8 cellular contexts compared by ENCODE assay signal in the genomic region with DNA sequence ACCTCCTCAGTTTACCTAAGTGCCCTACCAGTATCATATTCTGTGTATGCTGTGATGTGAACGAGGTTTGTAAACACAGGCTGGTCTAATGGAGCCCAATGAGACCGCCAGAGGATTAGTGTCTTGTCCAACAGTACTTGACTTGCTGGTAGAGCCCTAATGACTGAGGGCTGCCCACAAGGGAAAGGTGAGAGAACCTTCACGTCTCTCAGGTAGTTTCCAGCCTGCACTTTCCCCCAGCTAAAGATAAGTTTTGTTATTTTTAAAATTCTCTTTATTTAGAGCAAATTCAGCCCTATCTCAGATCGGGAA. TPM values are rescaled to one million over a fixed set of nuclear protein-coding genes. Genes with fewer than 3 reads are reported as not detected.
DNase-seq lines count a peak whose midpoint lies in the region; ATAC-seq and TF ChIP-seq lines count a peak whose summit lies in the region.

No MANE protein-coding gene starts in this region.

- H3K9ac ChIP-seq in OCI-LY3 (ENCODE audit: low read length), result peak overlapping the region; percentile 91

- POLR2A ChIA-PET in HEK293 (lab: Yijun Ruan, JAX), result interaction anchor here (1.0 to 1.3 kb wide), 2 partner anchors 13 to 19 kb away, joined by 5 read pairs; no protein-coding TSS in a partner anchor

- peak overlapping the region; percentile 100 for H3K4me3 ChIP-seq in HEK293 (ENCODE audit: low read depth, low read length)
- peak overlapping the region; percentile 77 for H3K4me3 ChIP-seq in OCI-LY3 (ENCODE audit: low read length)
- H3K4me3 ChIP-seq in esophagus muscularis mucosa, result peak overlapping the region; percentile 81 to 99 (median 96)
- H3K4me3 ChIP-seq in osteoblast (ENCODE audit: insufficient read depth, low read length), result peak overlapping the region; percentile 80

- H3K27ac ChIP-seq in HEK293 (ENCODE audit: extremely low read depth, low read depth, low read length) (peak overlapping the region; percentile 78), OCI-LY3 (ENCODE audit: low read length) (peak overlapping the region; percentile 86), esophagus muscularis mucosa (replicated peaks in 1 of 4) (peak overlapping the region; percentile 88 to 97 (median 94)), osteoblast (ENCODE audit: low read depth, low read length) (peak overlapping the region; percentile 92)

- intact Hi-C loops in esophagus muscularis mucosa (cut with DNase I), result loop anchor here (10.0 kb wide), 1 partner anchor 928 kb away; no protein-coding TSS in a partner anchor
- intact Hi-C loops in head of caudate nucleus (cut with DNase I), result no loop called here

- 7% methylated on average over 4 of the region's 4 CpGs for WGBS in esophagus muscularis mucosa

- peak overlapping the region; percentile 48 for H2AFZ ChIP-seq in OCI-LY3 (ENCODE audit: low read depth, low read length)
- peak overlapping the region; percentile 96 for H2AFZ ChIP-seq in osteoblast (ENCODE audit: low read length)

- H3K9me3 ChIP-seq in HEK293 (ENCODE audit: control insufficient read depth, insufficient read depth, low read depth, low read length) (no peaks in the 10 kb centered on the region), OCI-LY3 (ENCODE audit: insufficient read depth, low read length) (no peaks in the 10 kb centered on the region), esophagus muscularis mucosa (no peaks in the 10 kb centered on the region), osteoblast (ENCODE audit: low read depth, low read length) (no peaks in the 10 kb centered on the region)

- DNase-seq in esophagus muscularis mucosa (ENCODE audit: extremely low spot score) (no peak), osteoblast (ENCODE audit: insufficient read length, low spot score, missing footprints) (no peak), NCI-H774 (lab: John Stamatoyannopoulos, UW) (no peak), head of caudate nucleus (no peak), HuH-7 (ENCODE audit: low spot score) (no peak)

- H3K4me2 ChIP-seq in OCI-LY3 (ENCODE audit: low read length), result peak overlapping the region; percentile 85
- peak overlapping the region; percentile 92 for H3K4me2 ChIP-seq in osteoblast (ENCODE audit: insufficient read depth, low read length)

- peak; percentile 33 for ATAC-seq in GM18502 (IDR thresholded peaks at IDR 0.05; ENCODE audit: poor library complexity, unreplicated experiment)

- no peaks in the 10 kb centered on the region for H3K27me3 ChIP-seq in OCI-LY3 (ENCODE audit: low read depth, low read length)
- no peaks in the 10 kb centered on the region for H3K27me3 ChIP-seq in esophagus muscularis mucosa
- no peaks in the 10 kb centered on the region for H3K27me3 ChIP-seq in osteoblast (ENCODE audit: insufficient read depth, low read length)

- TF ChIP-seq CTCF in HEK293 (tag by site-specific recombination; IDR thresholded peaks at IDR 0.05) (no peak), OCI-LY3 (IDR thresholded peaks at IDR 0.05; ENCODE audit: low read depth, low read length) (peak; percentile 10; the same call in 1 of the 2 replicates), esophagus muscularis mucosa (IDR thresholded peaks at IDR 0.05) (no peak), osteoblast (IDR thresholded peaks at IDR 0.05; ENCODE audit: extremely low read depth, low read depth, low read length) (no peak)

- H3K4me1 ChIP-seq in HEK293 (ENCODE audit: control insufficient read depth, insufficient read depth, low read length) (no peaks in the 10 kb centered on the region; the same call in 1 of the 2 replicates), OCI-LY3 (ENCODE audit: low read length) (peaks cover 35% of the 10 kb centered on the region), esophagus muscularis mucosa (peaks cover 39 to 49% (median 45%) of the 10 kb centered on the region in 4 donors), osteoblast (ENCODE audit: insufficient read depth, low read length) (peaks cover 37% of the 10 kb centered on the region)

- TF ChIP-seq POLR2A in esophagus muscularis mucosa (IDR thresholded peaks at IDR 0.05; ENCODE audit: low read depth), result no peak

- peaks cover 0 to 1% of the 10 kb centered on the region in 2 experiments; a peak in 1 of 3 replicates for H3K36me3 ChIP-seq in HEK293 (ENCODE audit: control insufficient read depth in 2 of 2, insufficient read depth in 1 of 2, low read length in 2 of 2)
- peaks cover 12% of the 10 kb centered on the region for H3K36me3 ChIP-seq in OCI-LY3 (replicated peaks; ENCODE audit: low read depth, low read length)
- H3K36me3 ChIP-seq in esophagus muscularis mucosa, result no peaks in the 10 kb centered on the region
- no peaks in the 10 kb centered on the region for H3K36me3 ChIP-seq in osteoblast (ENCODE audit: insufficient read depth, low read length)

- no peak for TF ChIP-seq EP300 in esophagus muscularis mucosa (IDR thresholded peaks at IDR 0.05)

- H4K20me1 ChIP-seq in OCI-LY3 (ENCODE audit: insufficient read depth, low read length) (peaks cover 32% of the 10 kb centered on the region), osteoblast (ENCODE audit: insufficient read depth, low read length) (peaks cover 23% of the 10 kb centered on the region)

- CTCF ChIA-PET in HEK293 (lab: Yijun Ruan, JAX), result interaction anchor here (0.7 to 1.6 kb wide), 3 partner anchors 15 to 75 kb away, joined by 3 to 4 read pairs (median 4); partner anchors contain the start of gene NDFIP2

- H3K79me2 ChIP-seq in OCI-LY3 (ENCODE audit: low read length), result peaks cover 72% of the 10 kb centered on the region
- H3K79me2 ChIP-seq in osteoblast (ENCODE audit: insufficient read depth, low read length), result peaks cover 58% of the 10 kb centered on the region

TF ChIP-seq in HEK293, 187 proteins besides CTCF, POLR2A, EP300 and RAD21:
- 0 out of 2 replicates have a peak, but pooled peaks have one; percentile 7 for TF ChIP-seq ZNF660 (tag by site-specific recombination; IDR thresholded peaks at IDR 0.05)
- no peak for TF ChIP-seq ZNF692 (tag by site-specific recombination; IDR thresholded peaks at IDR 0.05)
- TF ChIP-seq ZBTB21 (tag by site-specific recombination; IDR thresholded peaks at IDR 0.05), result no peak
- TF ChIP-seq HOXD13 (CRISPR knock-in tag; IDR thresholded peaks at IDR 0.05; ENCODE audit: borderline replicate concordance), result no peak
- TF ChIP-seq PRDM1 (tag by site-specific recombination; IDR thresholded peaks at IDR 0.05), result peak; percentile 42; the same call in 1 of the 2 replicates
- TF ChIP-seq ZNF174 (tag by site-specific recombination; IDR thresholded peaks at IDR 0.05), result no peak

RNA-seq across cellular contexts. Expression of gene RBM26, which starts 0.5 kb away (rescaled TPM):
- total RNA-seq in esophagus muscularis mucosa (10 to 100 TPM; 19.8 to 29.9 (median 21.3) TPM), osteoblast (32.7 and 35.5 TPM in 2 replicates)
